In genomic region chr1:1038694-1039093, GRCh38 we compare ENCODE assay signal across 13 cellular contexts. TPM values are rescaled to one million over a fixed set of nuclear protein-coding genes. Genes with fewer than 3 reads are reported as not detected.
DNase-seq lines count a peak whose midpoint lies in the region; ATAC-seq, FAIRE-seq and TF ChIP-seq lines count a peak whose summit lies in the region.
"Had no signal": no experiment of that assay in that cellular context is flagged by ENCODE, and none has a peak within 500 bp of the region (broad histone marks: within the 10 kb centered on the region; RNA-seq: fewer than 3 reads in every experiment).

No MANE protein-coding gene starts in this region.

- H3K36me3 ChIP-seq in BLaER1 treated with 17β-estradiol and CSF1 and Interleukin-3, amounts not matched to agents 10 nM and 100 nM, result peaks cover 0 to 28% (median 2%) of the 10 kb centered on the region in 11 experiments; a peak in 7 of 22 replicates
- H3K36me3 ChIP-seq in upper lobe of left lung (peaks cover 0 to 10% (median 5%) of the 10 kb centered on the region in 4 donors), small intestine (ENCODE audit: control insufficient read depth in 2 of 2, insufficient read depth in 2 of 2, low read length in 2 of 2) (no peaks in the 10 kb centered on the region)

- peak overlapping the region; percentile 1 for H3K4me3 Mint-ChIP-seq in activated T-helper 2 cell treated with anti-CD3 and anti-CD28 coated beads, Interferon-gamma antibody, Interleukin-2, Interleukin-4, amounts not matched to agents 10 μg/mL and 5 μg/mL and 100 μg/mL, durations not matched to agents 14 hours and 24 hours and 36 hours (ENCODE audit: low read depth)
- H3K4me3 Mint-ChIP-seq: activated naive CD4-positive, alpha-beta T cell treated with anti-CD3 and anti-CD28 coated beads, Interleukin-2, amount 50 U/mL, for 24 hours had no signal

- 77 to 83% methylated on average over 5 to 6 of the region's 6 CpGs for WGBS in upper lobe of left lung, 2 donors
- 86% methylated on average over 6 of the region's 6 CpGs for WGBS in right cardiac atrium
- 79 to 91% (median 80%) methylated on average over 6 of the region's 6 CpGs for WGBS in small intestine, 3 donors

- no peaks in the 10 kb centered on the region for H3K36me3 Mint-ChIP-seq in activated T-helper 2 cell treated with anti-CD3 and anti-CD28 coated beads, Interferon-gamma antibody, Interleukin-2, Interleukin-4, amounts not matched to agents 10 μg/mL and 5 μg/mL and 100 μg/mL, durations not matched to agents 14 hours and 24 hours and 36 hours (ENCODE audit: low read depth)
- H3K36me3 Mint-ChIP-seq: activated naive CD4-positive, alpha-beta T cell treated with anti-CD3 and anti-CD28 coated beads, Interleukin-2, amount 50 U/mL, for 24 hours had no signal

- no peak for TF ChIP-seq CTCF in upper lobe of left lung (IDR thresholded peaks at IDR 0.05)

- H3K4me1 Mint-ChIP-seq in activated T-helper 2 cell treated with anti-CD3 and anti-CD28 coated beads, Interferon-gamma antibody, Interleukin-2, Interleukin-4, amounts not matched to agents 10 μg/mL and 5 μg/mL and 100 μg/mL, durations not matched to agents 14 hours and 24 hours and 36 hours (ENCODE audit: low read depth), result peaks cover 11% of the 10 kb centered on the region

- FAIRE-seq in GM19239 (lab: Jason Lieb, UNC), result peak; percentile 99
- FAIRE-seq in small intestine (lab: Jason Lieb, UNC), result no peak

- TF ChIP-seq POLR2A in upper lobe of left lung (IDR thresholded peaks at IDR 0.05), result no peak

- peaks cover 39 to 66% (median 62%) of the 10 kb centered on the region in 10 experiments for H3K4me1 ChIP-seq in BLaER1 treated with 17β-estradiol and CSF1 and Interleukin-3, amounts not matched to agents 10 nM and 100 nM
- H3K4me1 ChIP-seq in upper lobe of left lung, result peaks cover 18 to 31% (median 25%) of the 10 kb centered on the region in 4 donors
- no peaks in the 10 kb centered on the region for H3K4me1 ChIP-seq in right cardiac atrium (ENCODE audit: control insufficient read depth, insufficient read depth, low read length)
- peaks cover 3 to 6% of the 10 kb centered on the region in 2 donors for H3K4me1 ChIP-seq in small intestine (ENCODE audit: control insufficient read depth in 2 of 2, insufficient read depth in 1 of 2, low read depth in 1 of 2, low read length in 1 of 2)

- peaks cover 57 to 97% (median 84%) of the 10 kb centered on the region in 11 experiments; a peak in 21 of 22 replicates for H4K20me1 ChIP-seq in BLaER1 treated with 17β-estradiol and CSF1 and Interleukin-3, amounts not matched to agents 10 nM and 100 nM

- H3K9ac ChIP-seq in BLaER1 treated with 17β-estradiol and CSF1 and Interleukin-3, amounts not matched to agents 10 nM and 100 nM, result 0 out of 22 replicates have a peak overlapping the region, but pooled peaks of 1 of the 11 experiments have one; percentile 69

- peaks cover 27% of the 10 kb centered on the region for H3K27me3 Mint-ChIP-seq in activated T-helper 2 cell treated with anti-CD3 and anti-CD28 coated beads, Interferon-gamma antibody, Interleukin-2, Interleukin-4, amounts not matched to agents 10 μg/mL and 5 μg/mL and 100 μg/mL, durations not matched to agents 14 hours and 24 hours and 36 hours (ENCODE audit: low read depth)
- H3K27me3 Mint-ChIP-seq: activated naive CD4-positive, alpha-beta T cell treated with anti-CD3 and anti-CD28 coated beads, Interleukin-2, amount 50 U/mL, for 24 hours had no signal

- H3K4me3 ChIP-seq in BLaER1 treated with 17β-estradiol and CSF1 and Interleukin-3, amounts not matched to agents 10 nM and 100 nM, result no peak overlapping the region
- H3K4me3 ChIP-seq in upper lobe of left lung (no peak overlapping the region), right cardiac atrium (ENCODE audit: low read length) (no peak overlapping the region), small intestine (ENCODE audit: low read depth in 1 of 2, low read length in 2 of 2) (no peak overlapping the region)

- no peak for TF ChIP-seq EP300 in upper lobe of left lung (IDR thresholded peaks at IDR 0.05)

- peak; percentile 75 for DNase-seq in GM19239 (ENCODE audit: insufficient read length, low spot score)
- no peak for DNase-seq in activated T-helper 2 cell treated with anti-CD3 and anti-CD28 coated beads, Interferon-gamma antibody, Interleukin-2, Interleukin-4, amounts not matched to agents 10 μg/mL and 5 μg/mL and 100 μg/mL, durations not matched to agents 14 hours and 24 hours and 36 hours (ENCODE audit: low spot score)
- DNase-seq in NCI-H2227 (lab: John Stamatoyannopoulos, UW; ENCODE audit: unreplicated experiment), result no peak
- no peak for DNase-seq in upper lobe of left lung
- DNase-seq in right cardiac atrium, result no peak
- no peak for DNase-seq in small intestine
- DNase-seq: KG1, T-helper 9 cell had no signal

- peak; percentile 34 for ATAC-seq in HG03354 (IDR thresholded peaks at IDR 0.05; ENCODE audit: poor library complexity, severe bottlenecking, unreplicated experiment)
- ATAC-seq in upper lobe of left lung (ENCODE audit: low FRiP score in 2 of 2), result no peak
- ATAC-seq in right cardiac atrium, result no peak

- no peaks in the 10 kb centered on the region for H3K9me3 ChIP-seq in BLaER1 treated with 17β-estradiol and CSF1 and Interleukin-3, amounts not matched to agents 10 nM and 100 nM (replicated peaks in 1 of 11)
- H3K9me3 ChIP-seq in upper lobe of left lung (no peaks in the 10 kb centered on the region), right cardiac atrium (ENCODE audit: control insufficient read depth, low read length) (no peaks in the 10 kb centered on the region), small intestine (ENCODE audit: control insufficient read depth, low read depth) (no peaks in the 10 kb centered on the region)

- intact Hi-C loops in activated T-helper 2 cell treated with anti-CD3 and anti-CD28 coated beads, Interferon-gamma antibody, Interleukin-2, Interleukin-4, amounts not matched to agents 10 μg/mL and 5 μg/mL and 100 μg/mL, durations not matched to agents 14 hours and 24 hours and 36 hours (cut with micrococcal nuclease), result no loop called here
- intact Hi-C loops in right cardiac atrium (cut with DNase I), result no loop called here

- no peaks in the 10 kb centered on the region for H3K9me3 Mint-ChIP-seq in activated T-helper 2 cell treated with anti-CD3 and anti-CD28 coated beads, Interferon-gamma antibody, Interleukin-2, Interleukin-4, amounts not matched to agents 10 μg/mL and 5 μg/mL and 100 μg/mL, durations not matched to agents 14 hours and 24 hours and 36 hours
- H3K9me3 Mint-ChIP-seq: activated naive CD4-positive, alpha-beta T cell treated with anti-CD3 and anti-CD28 coated beads, Interleukin-2, amount 50 U/mL, for 24 hours had no signal

- no peak overlapping the region for H3K27ac ChIP-seq in BLaER1 treated with 17β-estradiol and CSF1 and Interleukin-3, amounts not matched to agents 10 nM and 100 nM
- no peak overlapping the region for H3K27ac ChIP-seq in upper lobe of left lung
- H3K27ac ChIP-seq in right cardiac atrium (ENCODE audit: low read length), result no peak overlapping the region
- H3K27ac ChIP-seq in small intestine (ENCODE audit: low read depth in 1 of 2, low read length in 1 of 2), result no peak overlapping the region
- H3K27ac ChIP-seq: C4-2B had no signal

- no peak overlapping the region for H3K27ac Mint-ChIP-seq in activated T-helper 2 cell treated with anti-CD3 and anti-CD28 coated beads, Interferon-gamma antibody, Interleukin-2, Interleukin-4, amounts not matched to agents 10 μg/mL and 5 μg/mL and 100 μg/mL, durations not matched to agents 14 hours and 24 hours and 36 hours
- H3K27ac Mint-ChIP-seq: activated naive CD4-positive, alpha-beta T cell treated with anti-CD3 and anti-CD28 coated beads, Interleukin-2, amount 50 U/mL, for 24 hours had no signal

- H3K27me3 ChIP-seq in BLaER1 treated with 17β-estradiol and CSF1 and Interleukin-3, amounts not matched to agents 10 nM and 100 nM, result peaks cover 26 to 64% (median 31%) of the 10 kb centered on the region in 11 experiments
- H3K27me3 ChIP-seq in upper lobe of left lung (peaks cover 0 to 18% (median 4%) of the 10 kb centered on the region in 4 donors), right cardiac atrium (ENCODE audit: control insufficient read depth, insufficient read depth) (no peaks in the 10 kb centered on the region), small intestine (ENCODE audit: control insufficient read depth in 2 of 2, insufficient read depth in 2 of 2, low read length in 2 of 2) (peaks cover 0 to 4% of the 10 kb centered on the region in 2 donors)

- peak overlapping the region; percentile 98 to 100 (median 100) for H3K4me2 ChIP-seq in BLaER1 treated with 17β-estradiol and CSF1 and Interleukin-3, amounts not matched to agents 10 nM and 100 nM

RNA-seq across cellular contexts. Expression of gene AGRN, which starts 18.8 kb away (rescaled TPM):
- total RNA-seq in activated T-helper 2 cell treated with anti-CD3 and anti-CD28 coated beads, Interferon-gamma antibody, Interleukin-2, Interleukin-4, amounts not matched to agents 10 μg/mL and 5 μg/mL and 100 μg/mL, durations not matched to agents 14 hours and 24 hours and 36 hours, result 27.6 and 29.2 TPM in 2 replicates
- 100 to 1,000 TPM in 5 of 6 donors, 10 to 100 TPM in 1; 91.0 to 316 (median 157) TPM for total RNA-seq in upper lobe of left lung
- 10 to 100 TPM; 17.1 to 26.4 (median 21.4) TPM for total RNA-seq in right cardiac atrium
- 12.0 TPM for polyA plus RNA-seq in right cardiac atrium
- 10 to 100 TPM; 13.2 to 20.9 (median 18.9) TPM for polyA plus RNA-seq in small intestine

RNA-seq across cellular contexts. Expression of gene ISG15, which starts 25.4 kb away (rescaled TPM):
- 31.9 and 33.8 TPM in 2 replicates for total RNA-seq in activated T-helper 2 cell treated with anti-CD3 and anti-CD28 coated beads, Interferon-gamma antibody, Interleukin-2, Interleukin-4, amounts not matched to agents 10 μg/mL and 5 μg/mL and 100 μg/mL, durations not matched to agents 14 hours and 24 hours and 36 hours
- total RNA-seq in upper lobe of left lung (100 to 1,000 TPM in 2 of 6 donors, 10 to 100 TPM in 4; 32.5 to 180 (median 63.8) TPM), right cardiac atrium (10 to 100 TPM; 16.1 to 36.4 (median 21.6) TPM)
- polyA plus RNA-seq in right cardiac atrium (65.5 TPM), small intestine (100 to 1,000 TPM in 2 of 3 donors, 10 to 100 TPM in 1; 86.3 to 282 (median 277) TPM)

RNA-seq across cellular contexts. Expression of gene RNF223, which starts 35.4 kb away (rescaled TPM):
- total RNA-seq in activated T-helper 2 cell treated with anti-CD3 and anti-CD28 coated beads, Interferon-gamma antibody, Interleukin-2, Interleukin-4, amounts not matched to agents 10 μg/mL and 5 μg/mL and 100 μg/mL, durations not matched to agents 14 hours and 24 hours and 36 hours, result not detected in 2 replicates
- total RNA-seq in upper lobe of left lung (1 to 10 TPM; 1.0 to 2.4 (median 1.8) TPM), right cardiac atrium (not detected)
- polyA plus RNA-seq in right cardiac atrium (not detected), small intestine (under 1 TPM in 2 of 3 donors, not detected in 1; 0.18 to 0.45 TPM)
- total RNA-seq: NCI-H460 had no signal

RNA-seq across cellular contexts. Expression of gene HES4, which starts 38.8 kb away (rescaled TPM):
- 2.0 and 3.1 TPM in 2 replicates for total RNA-seq in activated T-helper 2 cell treated with anti-CD3 and anti-CD28 coated beads, Interferon-gamma antibody, Interleukin-2, Interleukin-4, amounts not matched to agents 10 μg/mL and 5 μg/mL and 100 μg/mL, durations not matched to agents 14 hours and 24 hours and 36 hours
- total RNA-seq in upper lobe of left lung (10 to 100 TPM; 26.5 to 55.0 (median 35.0) TPM), right cardiac atrium (10 to 100 TPM; 37.3 to 62.5 (median 38.6) TPM)
- polyA plus RNA-seq in right cardiac atrium (25.7 TPM), small intestine (1 to 10 TPM in 2 of 3 donors, under 1 TPM in 1; 0.89 to 8.2 (median 6.2) TPM)

RNA-seq across cellular contexts. Expression of gene PERM1, which starts 56.8 kb away (rescaled TPM):
- not detected in 2 replicates for total RNA-seq in activated T-helper 2 cell treated with anti-CD3 and anti-CD28 coated beads, Interferon-gamma antibody, Interleukin-2, Interleukin-4, amounts not matched to agents 10 μg/mL and 5 μg/mL and 100 μg/mL, durations not matched to agents 14 hours and 24 hours and 36 hours
- total RNA-seq in upper lobe of left lung (1 to 10 TPM in 1 of 6 donors, under 1 TPM in 3, not detected in 2; 0.15 to 1.0 (median 0.36) TPM), right cardiac atrium (10 to 100 TPM; 44.4 to 78.0 (median 57.4) TPM)
- polyA plus RNA-seq in right cardiac atrium (112 TPM), small intestine (1 to 10 TPM in 1 of 3 donors, under 1 TPM in 1, not detected in 1; 0.30 to 1.6 TPM)
- total RNA-seq: NCI-H460 had no signal
